In genomic region chr17:43579570-43580140, GRCh38 we compare ENCODE assay signal across 1 cellular context.
TF ChIP-seq lines count a peak whose summit lies in the region.

No MANE protein-coding gene starts in this region.

TF ChIP-seq in SK-N-SH treated with all-trans-retinoic acid at 6 μM for 48 hours, 23 proteins besides CTCF, POLR2A, EP300 and RAD21 (continued from another document):
- TF ChIP-seq TSHZ2 (CRISPR knock-in tag; IDR thresholded peaks at IDR 0.05) (no peak), ZNF565 (CRISPR knock-in tag; conservative IDR thresholded peaks at IDR 0.05; ENCODE audit: low read depth) (no peak), OSR1 (CRISPR knock-in tag; IDR thresholded peaks at IDR 0.05) (no peak)
